ENCODE assay signal across 8 cellular contexts in the genomic region with DNA sequence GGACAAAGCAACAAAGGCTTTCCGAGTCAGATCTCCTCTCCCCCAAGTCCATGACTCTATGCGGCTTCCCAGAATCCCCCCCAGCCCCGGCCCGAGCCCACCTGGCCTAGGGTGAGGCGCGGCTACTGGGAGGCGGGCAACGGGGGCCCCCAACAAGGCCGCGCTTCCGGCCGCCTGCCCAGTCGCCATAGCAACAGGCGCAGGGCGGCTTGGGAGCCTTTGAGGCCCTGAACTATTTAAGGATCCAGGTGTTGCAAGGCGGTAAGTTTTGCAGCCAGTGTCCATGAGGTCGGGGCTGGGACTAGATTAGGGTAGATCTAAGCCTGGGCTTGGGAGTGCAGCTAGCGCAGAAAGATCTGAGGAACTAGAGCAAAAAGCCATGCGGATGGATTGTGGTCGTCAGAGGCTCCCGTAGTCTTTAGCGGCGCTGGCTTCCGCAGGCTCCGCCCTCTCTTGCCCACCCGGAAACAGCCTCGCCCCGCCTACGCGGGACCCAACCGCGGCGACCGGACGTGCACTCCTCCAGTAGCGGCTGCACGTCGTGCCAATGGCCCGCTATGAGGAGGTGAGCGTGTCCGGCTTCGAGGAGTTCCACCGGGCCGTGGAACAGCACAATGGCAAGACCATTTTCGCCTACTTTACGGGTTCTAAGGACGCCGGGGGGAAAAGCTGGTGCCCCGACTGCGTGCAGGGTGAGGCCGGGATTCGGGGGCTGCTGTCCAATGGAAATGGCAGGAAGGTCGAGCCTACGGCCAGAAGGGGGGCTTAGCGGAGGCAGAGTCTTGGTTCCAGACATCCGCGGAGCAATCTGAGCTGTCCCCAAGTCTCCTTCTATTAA. TPM values are rescaled to one million over a fixed set of nuclear protein-coding genes. Genes with fewer than 3 reads are reported as not detected.
DNase-seq lines count a peak whose midpoint lies in the region; ATAC-seq and TF ChIP-seq lines count a peak whose summit lies in the region.

A gene (minus strand): TSS at position 176 of the 838 bp plus-strand sequence. CDS start 5,608 bp downstream, outside the sequence.
A gene (plus strand): TSS at position 525 of the 838 bp plus-strand sequence. CDS start 23 bp downstream, at position 548.

- H3K27me3 ChIP-seq in GM06990 (replicated peaks; ENCODE audit: control insufficient read depth, insufficient read depth, low read length) (no peaks in the 10 kb centered on the region), thoracic aorta (replicated peaks; ENCODE audit: insufficient read depth) (no peaks in the 10 kb centered on the region)

- peaks cover 8% of the 10 kb centered on the region for H3K27me3 Mint-ChIP-seq in HFFc6 (ENCODE audit: insufficient read depth)
- H3K27me3 Mint-ChIP-seq in activated naive CD4-positive, alpha-beta T cell treated with anti-CD3 and anti-CD28 coated beads, Interleukin-2, amount 50 U/mL, for 24 hours, result no peaks in the 10 kb centered on the region
- no peaks in the 10 kb centered on the region for H3K27me3 Mint-ChIP-seq in osteocyte (ENCODE audit: unreplicated experiment)

- DNase-seq in GM06990 (ENCODE audit: extremely low read depth, insufficient read length) (peak; percentile 98), HFFc6 (peak; percentile 87), NCI-H1092 (lab: John Stamatoyannopoulos, UW) (peak; percentile 65), SKM-1 (lab: John Stamatoyannopoulos, UW; ENCODE audit: unreplicated experiment) (peak; percentile 44), glomerular visceral epithelial cell (ENCODE audit: extremely low spot score) (peak; percentile 92), osteocyte (ENCODE audit: extremely low spot score, unreplicated experiment) (peak; percentile 97), thoracic aorta (ENCODE audit: low spot score) (peak; percentile 67)

- H3K4me1 Mint-ChIP-seq in HFFc6 (ENCODE audit: low read depth) (peaks cover 47% of the 10 kb centered on the region), osteocyte (ENCODE audit: unreplicated experiment) (peaks cover 38% of the 10 kb centered on the region)
- H3K4me1 Mint-ChIP-seq in activated naive CD4-positive, alpha-beta T cell treated with anti-CD3 and anti-CD28 coated beads, Interleukin-2, amount 50 U/mL, for 24 hours, result peaks cover 48% of the 10 kb centered on the region

- H3K4me3 Mint-ChIP-seq in HFFc6 (peak within 1 kb of the TSS; percentile 96), osteocyte (ENCODE audit: unreplicated experiment) (peak within 1 kb of the TSS; percentile 93)
- peak within 1 kb of the TSS; percentile 87 for H3K4me3 Mint-ChIP-seq in activated naive CD4-positive, alpha-beta T cell treated with anti-CD3 and anti-CD28 coated beads, Interleukin-2, amount 50 U/mL, for 24 hours

- no peaks in the 10 kb centered on the region for H3K9me3 ChIP-seq in thoracic aorta

- peak within 1 kb of the TSS; percentile 73 for H3K4me3 ChIP-seq in GM06990 (replicated peaks; ENCODE audit: low read depth, low read length)
- peak within 1 kb of the TSS; percentile 86 for H3K4me3 ChIP-seq in thoracic aorta

- TF ChIP-seq CTCF in GM06990 (IDR thresholded peaks at IDR 0.05; ENCODE audit: insufficient read depth, low read length, poor library complexity, severe bottlenecking) (no peak), HFFc6 (IDR thresholded peaks at IDR 0.05) (0 out of 2 replicates have a peak, but pooled peaks have one; percentile 16), osteocyte (IDR thresholded peaks at IDR 0.05) (no peak), thoracic aorta (IDR thresholded peaks at IDR 0.05) (no peak)

- H3K9me3 Mint-ChIP-seq in HFFc6, result no peaks in the 10 kb centered on the region
- no peaks in the 10 kb centered on the region for H3K9me3 Mint-ChIP-seq in activated naive CD4-positive, alpha-beta T cell treated with anti-CD3 and anti-CD28 coated beads, Interleukin-2, amount 50 U/mL, for 24 hours
- no peaks in the 10 kb centered on the region for H3K9me3 Mint-ChIP-seq in osteocyte (ENCODE audit: unreplicated experiment)

- H3K36me3 Mint-ChIP-seq in HFFc6 (ENCODE audit: low read depth) (peaks cover 20% of the 10 kb centered on the region), osteocyte (ENCODE audit: unreplicated experiment) (peaks cover 8% of the 10 kb centered on the region)
- H3K36me3 Mint-ChIP-seq in activated naive CD4-positive, alpha-beta T cell treated with anti-CD3 and anti-CD28 coated beads, Interleukin-2, amount 50 U/mL, for 24 hours, result peaks cover 7% of the 10 kb centered on the region

- ATAC-seq in thoracic aorta (ENCODE audit: insufficient number of reproducible peaks, low FRiP score, low read depth), result peak; percentile 91

- peak within 1 kb of the TSS; percentile 77 to 86 for H3K27ac ChIP-seq in thoracic aorta

- H3K36me3 ChIP-seq in GM06990 (ENCODE audit: control insufficient read depth, insufficient read depth, low read length) (no peaks in the 10 kb centered on the region; the same call in 1 of the 2 replicates), thoracic aorta (peaks cover 7% of the 10 kb centered on the region)

- peaks cover 7 to 30% of the 10 kb centered on the region in 2 donors for H3K4me1 ChIP-seq in thoracic aorta (ENCODE audit: control insufficient read depth in 1 of 2, low read depth in 2 of 2)

- H3K27ac Mint-ChIP-seq in HFFc6 (peak within 1 kb of the TSS; percentile 97), osteocyte (ENCODE audit: unreplicated experiment) (peak within 1 kb of the TSS; percentile 99)
- H3K27ac Mint-ChIP-seq in activated naive CD4-positive, alpha-beta T cell treated with anti-CD3 and anti-CD28 coated beads, Interleukin-2, amount 50 U/mL, for 24 hours, result peak within 1 kb of the TSS; percentile 97

RNA-seq across cellular contexts. Expression of the first gene that starts in this region (rescaled TPM):
- 10 to 100 TPM; 15.1 to 17.8 (median 16.4) TPM for total RNA-seq in HFFc6 (2021; fragmentation: NEBNext Ultra II Directional; extraction: Animal tissue kit (Norgen Biotek cat#: 25700))
- total RNA-seq in osteocyte, result 21.2 and 24.0 TPM in 2 replicates
- 10 to 100 TPM; 15.9 to 27.5 TPM for total RNA-seq in thoracic aorta

RNA-seq across cellular contexts. Expression of the second gene that starts in this region (rescaled TPM):
- 100 to 1,000 TPM; 115 to 154 (median 139) TPM for total RNA-seq in HFFc6 (2021; fragmentation: NEBNext Ultra II Directional; extraction: Animal tissue kit (Norgen Biotek cat#: 25700))
- total RNA-seq in osteocyte (49.1 and 53.5 TPM in 2 replicates), thoracic aorta (10 to 100 TPM; 52.6 to 90.6 TPM)

Comparison
In these comparisons a context has a peak if more than half of its experiments do, and no peak if none do; other contexts are left out.
1. Peak in every context shown above with its lines: DNase-seq, ATAC-seq, H3K4me3 ChIP-seq and H3K27ac ChIP-seq.
2. DNase-seq: peak in every context shown above with its lines; median percentile 98 in GM06990; 97 in osteocyte; 92 in glomerular visceral epithelial cell; 87 in HFFc6; 67 in thoracic aorta; 65 in NCI-H1092; 44 in SKM-1.